Comparison of ENCODE assay signal across 1 cellular context in the genomic region with DNA sequence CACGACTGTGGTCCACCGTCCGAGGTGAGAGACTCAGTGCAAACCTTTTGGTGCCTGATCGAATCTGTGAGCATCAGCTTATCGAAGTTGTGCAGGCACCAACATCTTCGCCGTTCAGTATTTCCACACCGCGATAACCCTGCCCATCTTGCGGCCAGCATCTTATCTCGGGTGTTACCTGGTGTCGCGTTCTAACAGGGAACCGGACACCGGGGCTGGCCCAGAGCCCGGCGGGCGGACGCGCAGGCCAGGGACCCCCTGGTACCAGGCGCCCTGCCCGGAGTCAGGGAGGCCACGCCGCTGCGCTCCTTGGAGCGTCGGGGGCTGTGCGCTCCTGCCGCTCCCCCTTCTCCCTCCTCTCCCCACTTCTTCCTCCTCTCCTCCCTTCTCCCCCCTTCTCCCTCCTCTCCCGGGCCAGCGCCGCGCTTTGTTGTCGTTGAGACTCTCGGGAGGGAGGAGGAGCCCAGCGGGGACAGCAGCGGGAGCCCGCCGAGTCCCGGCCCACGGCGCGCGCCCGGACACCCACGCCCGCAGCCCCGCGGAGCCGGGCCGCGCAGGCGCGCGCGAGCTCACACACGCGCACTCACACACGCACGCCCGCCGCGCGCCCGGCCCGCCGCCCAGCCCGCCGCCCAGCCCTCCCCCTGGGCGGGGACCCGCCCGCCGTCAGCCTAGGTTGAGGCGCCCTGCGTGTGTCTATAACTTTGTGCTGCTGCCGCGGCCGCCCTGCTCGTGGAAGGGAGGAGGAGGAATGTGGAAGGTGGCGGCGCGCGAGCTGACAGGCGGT.
TF ChIP-seq lines count a peak whose summit lies in the region.

No MANE protein-coding gene starts in this region.

TF ChIP-seq in GM12878, 131 proteins besides CTCF, POLR2A, EP300 and RAD21 (continued from another document):
- TF ChIP-seq, protein P1, sequence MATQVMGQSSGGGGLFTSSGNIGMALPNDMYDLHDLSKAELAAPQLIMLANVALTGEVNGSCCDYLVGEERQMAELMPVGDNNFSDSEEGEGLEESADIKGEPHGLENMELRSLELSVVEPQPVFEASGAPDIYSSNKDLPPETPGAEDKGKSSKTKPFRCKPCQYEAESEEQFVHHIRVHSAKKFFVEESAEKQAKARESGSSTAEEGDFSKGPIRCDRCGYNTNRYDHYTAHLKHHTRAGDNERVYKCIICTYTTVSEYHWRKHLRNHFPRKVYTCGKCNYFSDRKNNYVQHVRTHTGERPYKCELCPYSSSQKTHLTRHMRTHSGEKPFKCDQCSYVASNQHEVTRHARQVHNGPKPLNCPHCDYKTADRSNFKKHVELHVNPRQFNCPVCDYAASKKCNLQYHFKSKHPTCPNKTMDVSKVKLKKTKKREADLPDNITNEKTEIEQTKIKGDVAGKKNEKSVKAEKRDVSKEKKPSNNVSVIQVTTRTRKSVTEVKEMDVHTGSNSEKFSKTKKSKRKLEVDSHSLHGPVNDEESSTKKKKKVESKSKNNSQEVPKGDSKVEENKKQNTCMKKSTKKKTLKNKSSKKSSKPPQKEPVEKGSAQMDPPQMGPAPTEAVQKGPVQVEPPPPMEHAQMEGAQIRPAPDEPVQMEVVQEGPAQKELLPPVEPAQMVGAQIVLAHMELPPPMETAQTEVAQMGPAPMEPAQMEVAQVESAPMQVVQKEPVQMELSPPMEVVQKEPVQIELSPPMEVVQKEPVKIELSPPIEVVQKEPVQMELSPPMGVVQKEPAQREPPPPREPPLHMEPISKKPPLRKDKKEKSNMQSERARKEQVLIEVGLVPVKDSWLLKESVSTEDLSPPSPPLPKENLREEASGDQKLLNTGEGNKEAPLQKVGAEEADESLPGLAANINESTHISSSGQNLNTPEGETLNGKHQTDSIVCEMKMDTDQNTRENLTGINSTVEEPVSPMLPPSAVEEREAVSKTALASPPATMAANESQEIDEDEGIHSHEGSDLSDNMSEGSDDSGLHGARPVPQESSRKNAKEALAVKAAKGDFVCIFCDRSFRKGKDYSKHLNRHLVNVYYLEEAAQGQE (IDR thresholded peaks at IDR 0.05; ENCODE audit: low read depth, low read length) = no peak
- TF ChIP-seq RB1 (IDR thresholded peaks at IDR 0.05; ENCODE audit: borderline replicate concordance) (no peak), CREB1 (IDR thresholded peaks at IDR 0.05; ENCODE audit: low read depth) (0 out of 2 replicates have a peak, but pooled peaks have one; percentile 74), PML (IDR thresholded peaks at IDR 0.05; ENCODE audit: low read length) (no peak), RUNX3 (IDR thresholded peaks at IDR 0.05; ENCODE audit: low read length) (no peak; the same call in 1 of the 2 replicates), SMAD1 (IDR thresholded peaks at IDR 0.05; ENCODE audit: low read depth, partially characterized antibody) (no peak), EED (IDR thresholded peaks at IDR 0.05; ENCODE audit: low read depth) (no peak), FOS (IDR thresholded peaks at IDR 0.05; ENCODE audit: borderline replicate concordance, extremely low read depth, insufficient read length) (no peak), SIN3A (IDR thresholded peaks at IDR 0.05; ENCODE audit: low read depth, low read length) (no peak), NFIC (IDR thresholded peaks at IDR 0.05; ENCODE audit: low read depth, low read length) (0 out of 2 replicates have a peak, but pooled peaks have one; percentile 4), NFXL1 (IDR thresholded peaks at IDR 0.05; ENCODE audit: borderline replicate concordance) (no peak), NRF1 (conservative IDR thresholded peaks at IDR 0.05; ENCODE audit: low read depth, low read length) (peak; percentile 52), CBFB (IDR thresholded peaks at IDR 0.05; ENCODE audit: low read depth) (no peak), NFYA (IDR thresholded peaks at IDR 0.05; ENCODE audit: borderline replicate concordance, low read depth, low read length) (no peak), ASH2L (IDR thresholded peaks at IDR 0.05; ENCODE audit: borderline replicate concordance, low read depth) (no peak)
- TF ChIP-seq, protein P2, sequence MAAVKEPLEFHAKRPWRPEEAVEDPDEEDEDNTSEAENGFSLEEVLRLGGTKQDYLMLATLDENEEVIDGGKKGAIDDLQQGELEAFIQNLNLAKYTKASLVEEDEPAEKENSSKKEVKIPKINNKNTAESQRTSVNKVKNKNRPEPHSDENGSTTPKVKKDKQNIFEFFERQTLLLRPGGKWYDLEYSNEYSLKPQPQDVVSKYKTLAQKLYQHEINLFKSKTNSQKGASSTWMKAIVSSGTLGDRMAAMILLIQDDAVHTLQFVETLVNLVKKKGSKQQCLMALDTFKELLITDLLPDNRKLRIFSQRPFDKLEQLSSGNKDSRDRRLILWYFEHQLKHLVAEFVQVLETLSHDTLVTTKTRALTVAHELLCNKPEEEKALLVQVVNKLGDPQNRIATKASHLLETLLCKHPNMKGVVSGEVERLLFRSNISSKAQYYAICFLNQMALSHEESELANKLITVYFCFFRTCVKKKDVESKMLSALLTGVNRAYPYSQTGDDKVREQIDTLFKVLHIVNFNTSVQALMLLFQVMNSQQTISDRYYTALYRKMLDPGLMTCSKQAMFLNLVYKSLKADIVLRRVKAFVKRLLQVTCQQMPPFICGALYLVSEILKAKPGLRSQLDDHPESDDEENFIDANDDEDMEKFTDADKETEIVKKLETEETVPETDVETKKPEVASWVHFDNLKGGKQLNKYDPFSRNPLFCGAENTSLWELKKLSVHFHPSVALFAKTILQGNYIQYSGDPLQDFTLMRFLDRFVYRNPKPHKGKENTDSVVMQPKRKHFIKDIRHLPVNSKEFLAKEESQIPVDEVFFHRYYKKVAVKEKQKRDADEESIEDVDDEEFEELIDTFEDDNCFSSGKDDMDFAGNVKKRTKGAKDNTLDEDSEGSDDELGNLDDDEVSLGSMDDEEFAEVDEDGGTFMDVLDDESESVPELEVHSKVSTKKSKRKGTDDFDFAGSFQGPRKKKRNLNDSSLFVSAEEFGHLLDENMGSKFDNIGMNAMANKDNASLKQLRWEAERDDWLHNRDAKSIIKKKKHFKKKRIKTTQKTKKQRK (IDR thresholded peaks at IDR 0.05; ENCODE audit: low read depth, low read length) = no peak
- TF ChIP-seq, protein P3, sequence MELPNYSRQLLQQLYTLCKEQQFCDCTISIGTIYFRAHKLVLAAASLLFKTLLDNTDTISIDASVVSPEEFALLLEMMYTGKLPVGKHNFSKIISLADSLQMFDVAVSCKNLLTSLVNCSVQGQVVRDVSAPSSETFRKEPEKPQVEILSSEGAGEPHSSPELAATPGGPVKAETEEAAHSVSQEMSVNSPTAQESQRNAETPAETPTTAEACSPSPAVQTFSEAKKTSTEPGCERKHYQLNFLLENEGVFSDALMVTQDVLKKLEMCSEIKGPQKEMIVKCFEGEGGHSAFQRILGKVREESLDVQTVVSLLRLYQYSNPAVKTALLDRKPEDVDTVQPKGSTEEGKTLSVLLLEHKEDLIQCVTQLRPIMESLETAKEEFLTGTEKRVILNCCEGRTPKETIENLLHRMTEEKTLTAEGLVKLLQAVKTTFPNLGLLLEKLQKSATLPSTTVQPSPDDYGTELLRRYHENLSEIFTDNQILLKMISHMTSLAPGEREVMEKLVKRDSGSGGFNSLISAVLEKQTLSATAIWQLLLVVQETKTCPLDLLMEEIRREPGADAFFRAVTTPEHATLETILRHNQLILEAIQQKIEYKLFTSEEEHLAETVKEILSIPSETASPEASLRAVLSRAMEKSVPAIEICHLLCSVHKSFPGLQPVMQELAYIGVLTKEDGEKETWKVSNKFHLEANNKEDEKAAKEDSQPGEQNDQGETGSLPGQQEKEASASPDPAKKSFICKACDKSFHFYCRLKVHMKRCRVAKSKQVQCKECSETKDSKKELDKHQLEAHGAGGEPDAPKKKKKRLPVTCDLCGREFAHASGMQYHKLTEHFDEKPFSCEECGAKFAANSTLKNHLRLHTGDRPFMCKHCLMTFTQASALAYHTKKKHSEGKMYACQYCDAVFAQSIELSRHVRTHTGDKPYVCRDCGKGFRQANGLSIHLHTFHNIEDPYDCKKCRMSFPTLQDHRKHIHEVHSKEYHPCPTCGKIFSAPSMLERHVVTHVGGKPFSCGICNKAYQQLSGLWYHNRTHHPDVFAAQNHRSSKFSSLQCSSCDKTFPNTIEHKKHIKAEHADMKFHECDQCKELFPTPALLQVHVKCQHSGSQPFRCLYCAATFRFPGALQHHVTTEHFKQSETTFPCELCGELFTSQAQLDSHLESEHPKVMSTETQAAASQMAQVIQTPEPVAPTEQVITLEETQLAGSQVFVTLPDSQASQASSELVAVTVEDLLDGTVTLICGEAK (IDR thresholded peaks at IDR 0.05; ENCODE audit: borderline replicate concordance) = no peak
- TF ChIP-seq, protein P4, sequence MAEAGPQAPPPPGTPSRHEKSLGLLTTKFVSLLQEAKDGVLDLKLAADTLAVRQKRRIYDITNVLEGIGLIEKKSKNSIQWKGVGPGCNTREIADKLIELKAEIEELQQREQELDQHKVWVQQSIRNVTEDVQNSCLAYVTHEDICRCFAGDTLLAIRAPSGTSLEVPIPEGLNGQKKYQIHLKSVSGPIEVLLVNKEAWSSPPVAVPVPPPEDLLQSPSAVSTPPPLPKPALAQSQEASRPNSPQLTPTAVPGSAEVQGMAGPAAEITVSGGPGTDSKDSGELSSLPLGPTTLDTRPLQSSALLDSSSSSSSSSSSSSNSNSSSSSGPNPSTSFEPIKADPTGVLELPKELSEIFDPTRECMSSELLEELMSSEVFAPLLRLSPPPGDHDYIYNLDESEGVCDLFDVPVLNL (IDR thresholded peaks at IDR 0.05; ENCODE audit: low read depth, low read length) = no peak
- TF ChIP-seq, protein P5, sequence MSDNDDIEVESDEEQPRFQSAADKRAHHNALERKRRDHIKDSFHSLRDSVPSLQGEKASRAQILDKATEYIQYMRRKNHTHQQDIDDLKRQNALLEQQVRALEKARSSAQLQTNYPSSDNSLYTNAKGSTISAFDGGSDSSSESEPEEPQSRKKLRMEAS (IDR thresholded peaks at IDR 0.05; ENCODE audit: low read depth, low read length) = peak; percentile 19; the same call in 1 of the 2 replicates
